In genomic region chr13:99071666-99072065, GRCh38 we compare ENCODE assay signal across 24 cellular contexts.
DNase-seq lines count a peak whose midpoint lies in the region; ATAC-seq lines count a peak whose summit lies in the region.
"Had no signal": no experiment of that assay in that cellular context is flagged by ENCODE, and none has a peak within 500 bp of the region (broad histone marks: within the 10 kb centered on the region; RNA-seq: fewer than 3 reads in every experiment).

No MANE protein-coding gene starts in this region.

- H3K36me3 Mint-ChIP-seq in activated naive CD8-positive, alpha-beta T cell treated with anti-CD3 and anti-CD28 coated beads, Interleukin-2, amount 10 ng/mL, durations not matched to agents 7 days and 5 days: peaks cover 65% of the 10 kb centered on the region
- peaks cover 59% of the 10 kb centered on the region for H3K36me3 Mint-ChIP-seq in activated naive CD8-positive, alpha-beta T cell treated with anti-CD3 and anti-CD28 coated beads for 36 hours
- H3K36me3 Mint-ChIP-seq in T-helper 17 cell (ENCODE audit: low read depth): peaks cover 3% of the 10 kb centered on the region
- peaks cover 58% of the 10 kb centered on the region for H3K36me3 Mint-ChIP-seq in activated CD8-positive, alpha-beta T cell treated with anti-CD3 and anti-CD28 coated beads, Interleukin-2, amount 10 ng/mL, durations not matched to agents 7 days and 5 days (ENCODE audit: low read depth)

- H3K27ac ChIP-seq in muscle layer of colon (ENCODE audit: low read depth, low read length): peak overlapping the region; percentile 64

- H3K4me3 Mint-ChIP-seq in activated naive CD8-positive, alpha-beta T cell treated with anti-CD3 and anti-CD28 coated beads, Interleukin-2, amount 10 ng/mL, durations not matched to agents 7 days and 5 days: no peak overlapping the region
- H3K4me3 Mint-ChIP-seq in activated naive CD8-positive, alpha-beta T cell treated with anti-CD3 and anti-CD28 coated beads for 36 hours: no peak overlapping the region
- H3K4me3 Mint-ChIP-seq in T-helper 17 cell: peak overlapping the region; percentile 15
- no peak overlapping the region for H3K4me3 Mint-ChIP-seq in activated CD8-positive, alpha-beta T cell treated with anti-CD3 and anti-CD28 coated beads, Interleukin-2, amount 10 ng/mL, durations not matched to agents 7 days and 5 days
- H3K4me3 Mint-ChIP-seq: CD8-positive, alpha-beta memory T cell; GM23338 had no signal

- H3K27me3 ChIP-seq in muscle layer of colon (ENCODE audit: control insufficient read depth in 1 of 2, insufficient read depth in 2 of 2, low read length in 2 of 2): no peaks in the 10 kb centered on the region

- peak overlapping the region; percentile 80 for H3K27ac Mint-ChIP-seq in activated naive CD8-positive, alpha-beta T cell treated with anti-CD3 and anti-CD28 coated beads, Interleukin-2, amount 10 ng/mL, durations not matched to agents 7 days and 5 days
- H3K27ac Mint-ChIP-seq in activated naive CD8-positive, alpha-beta T cell treated with anti-CD3 and anti-CD28 coated beads for 36 hours: no peak overlapping the region
- peak overlapping the region; percentile 5 for H3K27ac Mint-ChIP-seq in T-helper 17 cell
- no peak overlapping the region for H3K27ac Mint-ChIP-seq in activated CD8-positive, alpha-beta T cell treated with anti-CD3 and anti-CD28 coated beads, Interleukin-2, amount 10 ng/mL, durations not matched to agents 7 days and 5 days
- H3K27ac Mint-ChIP-seq: GM23338 had no signal

- no peak for DNase-seq in activated naive CD8-positive, alpha-beta T cell treated with anti-CD3 and anti-CD28 coated beads, Interleukin-2, amount 10 ng/mL, durations not matched to agents 7 days and 5 days
- DNase-seq in activated naive CD8-positive, alpha-beta T cell treated with anti-CD3 and anti-CD28 coated beads for 36 hours: no peak
- DNase-seq in T-helper 17 cell: no peak
- no peak for DNase-seq in activated CD8-positive, alpha-beta T cell treated with anti-CD3 and anti-CD28 coated beads, Interleukin-2, amount 10 ng/mL, durations not matched to agents 7 days and 5 days
- no peak for DNase-seq in stimulated activated CD4-positive, alpha-beta T cell treated with anti-CD3 and anti-CD28 coated beads, Interleukin-15, amount 100 ng/mL, for 24 hours
- DNase-seq: AML-193; C1 segment of cervical spinal cord; Calu3; CD8-positive, alpha-beta memory T cell; DMS53; KG1; NCI-H1092; NCI-H1436; NCI-H2029; NCI-H2171; NCI-H524 treated with DMSO at 0.1 percent for 48 hours; NCI-H82; SIG-M5 had no signal

- peaks cover 16% of the 10 kb centered on the region for H3K9me3 Mint-ChIP-seq in activated naive CD8-positive, alpha-beta T cell treated with anti-CD3 and anti-CD28 coated beads, Interleukin-2, amount 10 ng/mL, durations not matched to agents 7 days and 5 days
- peaks cover 20% of the 10 kb centered on the region for H3K9me3 Mint-ChIP-seq in activated naive CD8-positive, alpha-beta T cell treated with anti-CD3 and anti-CD28 coated beads for 36 hours
- peaks cover 10% of the 10 kb centered on the region for H3K9me3 Mint-ChIP-seq in activated CD8-positive, alpha-beta T cell treated with anti-CD3 and anti-CD28 coated beads, Interleukin-2, amount 10 ng/mL, durations not matched to agents 7 days and 5 days (ENCODE audit: insufficient read depth)
- H3K9me3 Mint-ChIP-seq: CD8-positive, alpha-beta memory T cell; GM23338 had no signal

- H3K9ac ChIP-seq in muscle layer of colon (ENCODE audit: low read length): no peak overlapping the region

- POLR2A ChIA-PET in activated naive CD8-positive, alpha-beta T cell treated with anti-CD3 and anti-CD28 coated beads, Interleukin-2, amount 10 ng/mL, durations not matched to agents 7 days and 5 days (lab: Charles Lee): interaction anchor here (1.2 kb wide), 1 partner anchor 16 kb away, joined by 3 read pairs; no protein-coding TSS in a partner anchor
- POLR2A ChIA-PET in activated CD8-positive, alpha-beta T cell treated with anti-CD3 and anti-CD28 coated beads, Interleukin-2, amount 10 ng/mL, durations not matched to agents 7 days and 5 days (lab: Charles Lee): no interaction called here

- ATAC-seq in activated naive CD8-positive, alpha-beta T cell treated with anti-CD3 and anti-CD28 coated beads, Interleukin-2, amount 10 ng/mL, durations not matched to agents 7 days and 5 days (ENCODE audit: low read depth): no peak
- no peak for ATAC-seq in T-helper 17 cell
- ATAC-seq in activated CD8-positive, alpha-beta T cell treated with anti-CD3 and anti-CD28 coated beads, Interleukin-2, amount 10 ng/mL, durations not matched to agents 7 days and 5 days: no peak
- ATAC-seq in HG02973 (IDR thresholded peaks at IDR 0.05; ENCODE audit: unreplicated experiment): no peak
- ATAC-seq in GM18907 (IDR thresholded peaks at IDR 0.05; ENCODE audit: unreplicated experiment): no peak
- ATAC-seq: GM23338, HCT116, Panc1 had no signal

- no peaks in the 10 kb centered on the region for H3K9me3 ChIP-seq in T-helper 17 cell (ENCODE audit: control insufficient read depth, low read length, poor library complexity, severe bottlenecking)
- no peaks in the 10 kb centered on the region for H3K9me3 ChIP-seq in muscle layer of colon (ENCODE audit: low read length)

- no peaks in the 10 kb centered on the region for H3K27me3 Mint-ChIP-seq in activated naive CD8-positive, alpha-beta T cell treated with anti-CD3 and anti-CD28 coated beads, Interleukin-2, amount 10 ng/mL, durations not matched to agents 7 days and 5 days
- H3K27me3 Mint-ChIP-seq in activated naive CD8-positive, alpha-beta T cell treated with anti-CD3 and anti-CD28 coated beads for 36 hours: no peaks in the 10 kb centered on the region
- no peaks in the 10 kb centered on the region for H3K27me3 Mint-ChIP-seq in T-helper 17 cell
- no peaks in the 10 kb centered on the region for H3K27me3 Mint-ChIP-seq in activated CD8-positive, alpha-beta T cell treated with anti-CD3 and anti-CD28 coated beads, Interleukin-2, amount 10 ng/mL, durations not matched to agents 7 days and 5 days (ENCODE audit: low read depth)
- H3K27me3 Mint-ChIP-seq: CD8-positive, alpha-beta memory T cell had no signal

- no peak overlapping the region for H3K4me3 ChIP-seq in muscle layer of colon (ENCODE audit: low read depth in 1 of 2, low read length in 2 of 2)
- H3K4me3 ChIP-seq: GM23338 had no signal

- H3K4me1 ChIP-seq in muscle layer of colon (ENCODE audit: insufficient read depth, low read length): peaks cover 74% of the 10 kb centered on the region

- peaks cover 56% of the 10 kb centered on the region for H3K4me1 Mint-ChIP-seq in activated naive CD8-positive, alpha-beta T cell treated with anti-CD3 and anti-CD28 coated beads, Interleukin-2, amount 10 ng/mL, durations not matched to agents 7 days and 5 days
- H3K4me1 Mint-ChIP-seq in activated naive CD8-positive, alpha-beta T cell treated with anti-CD3 and anti-CD28 coated beads for 36 hours: peaks cover 47% of the 10 kb centered on the region
- H3K4me1 Mint-ChIP-seq in T-helper 17 cell: peaks cover 46% of the 10 kb centered on the region
- H3K4me1 Mint-ChIP-seq in activated CD8-positive, alpha-beta T cell treated with anti-CD3 and anti-CD28 coated beads, Interleukin-2, amount 10 ng/mL, durations not matched to agents 7 days and 5 days (ENCODE audit: low read depth): peaks cover 71% of the 10 kb centered on the region

- H3K36me3 ChIP-seq in muscle layer of colon (ENCODE audit: insufficient read depth, low read length): no peaks in the 10 kb centered on the region

- CTCF ChIA-PET in activated CD8-positive, alpha-beta T cell treated with anti-CD3 and anti-CD28 coated beads, Interleukin-2, amount 10 ng/mL, durations not matched to agents 7 days and 5 days (lab: Charles Lee): interaction anchor here (0.9 kb wide), 1 partner anchor 105 kb away, joined by 3 read pairs; no protein-coding TSS in a partner anchor

Comparison
In these comparisons a context has a peak if more than half of its experiments do, and no peak if none do; other contexts are left out.
1. H3K27ac Mint-ChIP-seq: peak in activated naive CD8-positive, alpha-beta T cell treated with anti-CD3 and anti-CD28 coated beads, Interleukin-2, amount 10 ng/mL, durations not matched to agents 7 days and 5 days (single experiment) and T-helper 17 cell (single experiment); none in activated naive CD8-positive, alpha-beta T cell treated with anti-CD3 and anti-CD28 coated beads for 36 hours (single experiment) and activated CD8-positive, alpha-beta T cell treated with anti-CD3 and anti-CD28 coated beads, Interleukin-2, amount 10 ng/mL, durations not matched to agents 7 days and 5 days (single experiment).